In genomic region chr3:195681458-195682103, GRCh38 we compare ENCODE assay signal across 2 cellular contexts. TPM values are rescaled to one million over a fixed set of nuclear protein-coding genes. Genes with fewer than 3 reads are reported as not detected.
"Had no signal": no experiment of that assay in that cellular context is flagged by ENCODE, and none has a peak within 500 bp of the region (broad histone marks: within the 10 kb centered on the region; RNA-seq: fewer than 3 reads in every experiment).

No MANE protein-coding gene starts in this region.

RNA-seq across cellular contexts. Expression of gene MUC20, which starts 39.2 kb away (rescaled TPM):
- total RNA-seq: glomerular endothelial cell had no signal
- polyA plus RNA-seq: endothelial cell of umbilical vein had no signal
